Comparison of ENCODE assay signal across 12 cellular contexts in genomic region chr6:158262082-158262481, GRCh38. TPM values are rescaled to one million over a fixed set of nuclear protein-coding genes. Genes with fewer than 3 reads are reported as not detected.
A peak's percentile ranks its signal among the peaks of the same experiment; 100 is the strongest.
DNase-seq lines count a peak whose midpoint lies in the region.
"Had no signal": no experiment of that assay in that cellular context is flagged by ENCODE, and none has a peak within 500 bp of the region (broad histone marks: within the 10 kb centered on the region; RNA-seq: fewer than 3 reads in every experiment).

No MANE protein-coding gene starts in this region.

- no peak overlapping the region for H3K4ac ChIP-seq in neuronal stem cell (ENCODE audit: low read length)

- no CpG with 5 or more reads among the region's 7 CpGs for WGBS in neuronal stem cell (ENCODE audit: extremely low coverage in 2 of 2, insufficient read length in 2 of 2, insufficient replicate concordance in 1 of 2), 2 donors

- H2BK15ac ChIP-seq in neuronal stem cell (ENCODE audit: low read length): no peak overlapping the region

- no peak overlapping the region for H3K23ac ChIP-seq in neuronal stem cell (ENCODE audit: low read depth, low read length, poor library complexity)

- no peak overlapping the region for H2BK12ac ChIP-seq in neuronal stem cell (ENCODE audit: low read length)

- H4K91ac ChIP-seq in neuronal stem cell (ENCODE audit: low read depth, low read length, poor library complexity): no peak overlapping the region

- no peaks in the 10 kb centered on the region; the same call in 1 of the 2 replicates for H3K36me3 ChIP-seq in Karpas-422 (ENCODE audit: insufficient read depth, low read length)
- peaks cover 4 to 21% of the 10 kb centered on the region in 2 donors for H3K36me3 ChIP-seq in neuronal stem cell (replicated peaks in 1 of 2; ENCODE audit: control insufficient read depth in 2 of 2, insufficient read depth in 2 of 2, low read length in 2 of 2)
- no peaks in the 10 kb centered on the region for H3K36me3 ChIP-seq in effector memory CD4-positive, alpha-beta T cell (ENCODE audit: control insufficient read depth, insufficient read depth, low read length)

- peaks cover 92% of the 10 kb centered on the region for H3K4me1 ChIP-seq in Karpas-422 (ENCODE audit: low read length)
- peaks cover 0 to 3% of the 10 kb centered on the region in 2 donors for H3K4me1 ChIP-seq in neuronal stem cell (ENCODE audit: control insufficient read depth in 2 of 2, insufficient read depth in 1 of 2, low read depth in 1 of 2, low read length in 2 of 2)
- H3K4me1 ChIP-seq in effector memory CD4-positive, alpha-beta T cell (ENCODE audit: control insufficient read depth, insufficient read depth, low read length, poor library complexity, severe bottlenecking): no peaks in the 10 kb centered on the region
- H3K4me1 ChIP-seq: BE2C, Caco-2 had no signal

- H3K4me3 ChIP-seq in Karpas-422 (ENCODE audit: low read length) (no peak overlapping the region; the same call in 1 of the 2 replicates), neuronal stem cell (ENCODE audit: low read length in 2 of 2) (no peak overlapping the region)
- H3K4me3 ChIP-seq in effector memory CD4-positive, alpha-beta T cell (ENCODE audit: insufficient read depth, low read depth, low read length, poor library complexity, severe bottlenecking): no peak overlapping the region

- no peaks in the 10 kb centered on the region for H3K9me3 ChIP-seq in Karpas-422 (ENCODE audit: low read length)
- H3K9me3 ChIP-seq in neuronal stem cell (replicated peaks in 1 of 2; ENCODE audit: control insufficient read depth in 2 of 2, insufficient read depth in 1 of 2, low read depth in 1 of 2, low read length in 2 of 2): peaks cover 0 to 8% of the 10 kb centered on the region in 2 donors
- H3K9me3 ChIP-seq in effector memory CD4-positive, alpha-beta T cell (ENCODE audit: control insufficient read depth, low read length): no peaks in the 10 kb centered on the region
- H3K9me3 ChIP-seq: BE2C, Caco-2 had no signal

- H3K79me2 ChIP-seq in Karpas-422 (ENCODE audit: low read length): peaks cover 100% of the 10 kb centered on the region

- H2BK5ac ChIP-seq in neuronal stem cell (ENCODE audit: low read length): no peak overlapping the region

- H3K4me2 ChIP-seq in Karpas-422 (ENCODE audit: low read depth, low read length, poor library complexity, severe bottlenecking): peak overlapping the region; percentile 61
- no peak overlapping the region for H3K4me2 ChIP-seq in neuronal stem cell (ENCODE audit: insufficient read depth, low read length, poor library complexity, severe bottlenecking)

- no peaks in the 10 kb centered on the region for H3K9me2 ChIP-seq in Karpas-422 (replicated peaks; ENCODE audit: insufficient read depth, low read length)

- peak overlapping the region; percentile 17; the same call in 1 of the 2 replicates for H3K9ac ChIP-seq in Karpas-422 (ENCODE audit: low read length)
- H3K9ac ChIP-seq in neuronal stem cell (ENCODE audit: low read depth, low read length, poor library complexity): no peak overlapping the region

- H2AK5ac ChIP-seq in neuronal stem cell (ENCODE audit: low read depth, low read length): no peak overlapping the region

- H4K20me1 ChIP-seq in Karpas-422 (ENCODE audit: insufficient read depth, low read depth, low read length): 0 out of 2 replicates have a peak, but pooled peaks cover 7% of the 10 kb centered on the region

- no peak overlapping the region for H2BK120ac ChIP-seq in neuronal stem cell (ENCODE audit: low read depth, low read length)

- no peaks in the 10 kb centered on the region for H3K79me1 ChIP-seq in neuronal stem cell (ENCODE audit: low read depth, low read length)

- DNase-seq in Karpas-422 (no peak), caudate nucleus (lab: John Stamatoyannopoulos, UW) (peak in 15 of 61 donors; percentile 4 to 53 (median 23)), neuronal stem cell (ENCODE audit: low spot score) (no peak), substantia nigra (lab: John Stamatoyannopoulos, UW) (no peak), SKM-1 (lab: John Stamatoyannopoulos, UW; ENCODE audit: unreplicated experiment) (no peak)
- no peak for DNase-seq in activated CD4-positive, alpha-beta T cell treated with anti-CD3 and anti-CD28 coated beads for 1 hour
- DNase-seq in effector memory CD4-positive, alpha-beta T cell: no peak
- DNase-seq: ACHN; BE2C; Caco-2; CD4-positive, alpha-beta T cell; H9 had no signal

- peak overlapping the region; percentile 85 for H3K27ac ChIP-seq in Karpas-422 (ENCODE audit: low read length)
- H3K27ac ChIP-seq in caudate nucleus (ENCODE audit: low read depth, low read length): peak overlapping the region; percentile 81
- no peak overlapping the region for H3K27ac ChIP-seq in neuronal stem cell (replicated peaks; ENCODE audit: low read length)
- peak overlapping the region; percentile 38 for H3K27ac ChIP-seq in substantia nigra (ENCODE audit: low read depth, low read length, poor library complexity, severe bottlenecking)
- no peak overlapping the region for H3K27ac ChIP-seq in effector memory CD4-positive, alpha-beta T cell (ENCODE audit: insufficient read depth, low read length, poor library complexity, severe bottlenecking)

- H2AFZ ChIP-seq in Karpas-422 (ENCODE audit: low read length): no peak overlapping the region
- H2AFZ ChIP-seq in neuronal stem cell (ENCODE audit: low read length): no peak overlapping the region

- no peak overlapping the region for H3K18ac ChIP-seq in neuronal stem cell (ENCODE audit: low read length)

- H3K27me3 ChIP-seq in Karpas-422 (ENCODE audit: low read length) (no peaks in the 10 kb centered on the region), neuronal stem cell (ENCODE audit: control insufficient read depth in 3 of 3, insufficient read depth in 3 of 3, low read depth in 1 of 3, low read length in 3 of 3) (no peaks in the 10 kb centered on the region)
- no peaks in the 10 kb centered on the region for H3K27me3 ChIP-seq in effector memory CD4-positive, alpha-beta T cell (replicated peaks; ENCODE audit: control insufficient read depth, insufficient read depth, low read length, poor library complexity, severe bottlenecking)
- H3K27me3 ChIP-seq: BE2C had no signal

- H3K14ac ChIP-seq in neuronal stem cell (ENCODE audit: low read length): peak overlapping the region; percentile 42

- H4K8ac ChIP-seq in neuronal stem cell (ENCODE audit: low read depth, low read length): no peak overlapping the region

RNA-seq across cellular contexts. Expression of gene TULP4, which starts 50.2 kb away (rescaled TPM):
- total RNA-seq in Karpas-422 (2014; rRNA removed; shearing (Covaris generic); ENCODE audit: low replicate concordance): 112 and 124 TPM in 2 replicates
- 14.3 TPM for polyA plus RNA-seq in neuronal stem cell (2013, experiment 1 of 2)
- polyA plus RNA-seq in neuronal stem cell (2013, experiment 2 of 2): 16.3 TPM

Comparison
In these comparisons a context has a peak if more than half of its experiments do, and no peak if none do; other contexts are left out.
1. H3K27ac ChIP-seq: peak in Karpas-422 (single experiment), caudate nucleus (single experiment) and substantia nigra (single experiment); none in neuronal stem cell (single experiment) and effector memory CD4-positive, alpha-beta T cell (single experiment).